8 cellular contexts compared by ENCODE assay signal in the genomic region with DNA sequence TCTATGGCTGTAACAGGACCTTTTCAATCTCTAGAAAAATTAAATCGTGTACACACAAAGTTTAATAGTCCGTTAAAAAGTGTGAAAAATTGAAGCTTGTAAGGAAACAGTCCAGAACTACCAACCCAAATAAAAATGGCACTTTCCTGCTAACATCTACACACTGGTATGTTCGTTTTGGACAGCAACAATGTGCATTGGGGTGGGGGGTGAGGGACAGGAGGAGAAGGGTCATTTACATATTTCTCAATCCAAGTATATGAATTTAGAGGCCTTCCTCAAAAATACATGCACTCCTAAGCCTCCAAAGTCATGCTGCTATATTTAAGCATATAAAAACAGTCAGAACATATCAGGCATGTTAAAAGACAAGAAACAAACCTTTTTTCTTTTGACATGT. TPM values are rescaled to one million over a fixed set of nuclear protein-coding genes. Genes with fewer than 3 reads are reported as not detected.
A peak's percentile ranks its signal among the peaks of the same experiment; 100 is the strongest.
DNase-seq lines count a peak whose midpoint lies in the region; ATAC-seq, FAIRE-seq and TF ChIP-seq lines count a peak whose summit lies in the region.

No MANE protein-coding gene starts in this region.

- ATAC-seq in activated CD8-positive, alpha-beta memory T cell treated with anti-CD3 and anti-CD28 coated beads, Interleukin-2, amount 10 ng/mL, durations not matched to agents 7 days and 5 days: no peak

- H3K4me3 ChIP-seq in kidney (ENCODE audit: low read length in 2 of 2) (peak overlapping the region; percentile 90 to 98), thymus (ENCODE audit: low read length) (peak overlapping the region; percentile 79)

- no peaks in the 10 kb centered on the region for H3K9me3 Mint-ChIP-seq in activated CD8-positive, alpha-beta memory T cell treated with anti-CD3 and anti-CD28 coated beads, Interleukin-2, amount 10 ng/mL, durations not matched to agents 7 days and 5 days (ENCODE audit: low read depth)
- no peaks in the 10 kb centered on the region for H3K9me3 Mint-ChIP-seq in activated naive CD8-positive, alpha-beta T cell treated with anti-CD3 and anti-CD28 coated beads for 36 hours

- H3K9ac ChIP-seq in kidney (ENCODE audit: low read length in 2 of 2): peak overlapping the region; percentile 98 to 99

- no peaks in the 10 kb centered on the region for H3K27me3 ChIP-seq in thymus (ENCODE audit: control insufficient read depth, insufficient read depth)

- H3K36me3 ChIP-seq in kidney (ENCODE audit: control insufficient read depth in 1 of 2, insufficient read depth in 2 of 2, low read length in 2 of 2) (peaks cover 7 to 10% of the 10 kb centered on the region in 2 donors), thymus (ENCODE audit: control insufficient read depth, insufficient read depth) (peaks cover 9% of the 10 kb centered on the region)

- H3K4me1 ChIP-seq in kidney (ENCODE audit: control insufficient read depth in 1 of 2, insufficient read depth in 1 of 2, low read depth in 1 of 2, low read length in 2 of 2) (peaks cover 3 to 5% of the 10 kb centered on the region in 2 donors), thymus (ENCODE audit: control insufficient read depth, insufficient read depth, low read length) (peaks cover 2% of the 10 kb centered on the region)

- 1% methylated on average over 3 of the region's 3 CpGs for WGBS in thymus

- CTCF ChIA-PET in activated CD8-positive, alpha-beta memory T cell treated with anti-CD3 and anti-CD28 coated beads, Interleukin-2, amount 10 ng/mL, durations not matched to agents 7 days and 5 days (lab: Charles Lee): interaction anchor here (1.1 to 5.1 kb wide), 4 partner anchors 10 to 398 kb away, joined by 3 to 66 read pairs (median 8); no protein-coding TSS in a partner anchor

- H3K4me1 Mint-ChIP-seq in activated CD8-positive, alpha-beta memory T cell treated with anti-CD3 and anti-CD28 coated beads, Interleukin-2, amount 10 ng/mL, durations not matched to agents 7 days and 5 days: peaks cover 25% of the 10 kb centered on the region
- peaks cover 25% of the 10 kb centered on the region for H3K4me1 Mint-ChIP-seq in activated naive CD8-positive, alpha-beta T cell treated with anti-CD3 and anti-CD28 coated beads for 36 hours

- no peaks in the 10 kb centered on the region for H3K9me3 ChIP-seq in kidney (ENCODE audit: control insufficient read depth in 1 of 2, low read length in 2 of 2)
- no peaks in the 10 kb centered on the region for H3K9me3 ChIP-seq in thymus (ENCODE audit: control insufficient read depth)

- H3K27ac ChIP-seq in kidney (ENCODE audit: low read depth in 2 of 2, low read length in 2 of 2) (peak overlapping the region; percentile 16 to 65), thymus (ENCODE audit: low read depth) (no peak overlapping the region)

- H3K36me3 Mint-ChIP-seq in activated CD8-positive, alpha-beta memory T cell treated with anti-CD3 and anti-CD28 coated beads, Interleukin-2, amount 10 ng/mL, durations not matched to agents 7 days and 5 days: peaks cover 48% of the 10 kb centered on the region
- peaks cover 60% of the 10 kb centered on the region for H3K36me3 Mint-ChIP-seq in activated naive CD8-positive, alpha-beta T cell treated with anti-CD3 and anti-CD28 coated beads for 36 hours

- H3K27me3 Mint-ChIP-seq in activated CD8-positive, alpha-beta memory T cell treated with anti-CD3 and anti-CD28 coated beads, Interleukin-2, amount 10 ng/mL, durations not matched to agents 7 days and 5 days: no peaks in the 10 kb centered on the region
- no peaks in the 10 kb centered on the region for H3K27me3 Mint-ChIP-seq in activated naive CD8-positive, alpha-beta T cell treated with anti-CD3 and anti-CD28 coated beads for 36 hours

- H3K27ac Mint-ChIP-seq in activated CD8-positive, alpha-beta memory T cell treated with anti-CD3 and anti-CD28 coated beads, Interleukin-2, amount 10 ng/mL, durations not matched to agents 7 days and 5 days: peak overlapping the region; percentile 100
- H3K27ac Mint-ChIP-seq in activated naive CD8-positive, alpha-beta T cell treated with anti-CD3 and anti-CD28 coated beads for 36 hours: peak overlapping the region; percentile 100

- FAIRE-seq in kidney (lab: Jason Lieb, UNC): no peak
- no peak for FAIRE-seq in GM19239 (lab: Jason Lieb, UNC)
- FAIRE-seq in RCC 7860 (lab: Jason Lieb, UNC): no peak

- peak overlapping the region; percentile 92 for H3K4me3 Mint-ChIP-seq in activated CD8-positive, alpha-beta memory T cell treated with anti-CD3 and anti-CD28 coated beads, Interleukin-2, amount 10 ng/mL, durations not matched to agents 7 days and 5 days
- H3K4me3 Mint-ChIP-seq in activated naive CD8-positive, alpha-beta T cell treated with anti-CD3 and anti-CD28 coated beads for 36 hours: peak overlapping the region; percentile 99

- intact Hi-C loops in kidney (cut with DNase I): no loop called here

- TF ChIP-seq CTCF in kidney (IDR thresholded peaks at IDR 0.05; ENCODE audit: borderline replicate concordance, extremely low read depth, insufficient read depth): no peak

- peak; percentile 37 for DNase-seq in activated CD8-positive, alpha-beta memory T cell treated with anti-CD3 and anti-CD28 coated beads, Interleukin-2, amount 10 ng/mL, durations not matched to agents 7 days and 5 days
- no peak for DNase-seq in activated CD8-positive, alpha-beta memory T cell treated with anti-CD3 and anti-CD28 coated beads, Interleukin-2, amount 50 U/mL, for 48 hours
- DNase-seq in activated naive CD8-positive, alpha-beta T cell treated with anti-CD3 and anti-CD28 coated beads for 36 hours: no peak
- DNase-seq in kidney (no peak), midbrain (lab: John Stamatoyannopoulos, UW) (no peak), GM19239 (ENCODE audit: insufficient read length, low spot score) (no peak), RCC 7860 (ENCODE audit: low spot score) (no peak)

RNA-seq across cellular contexts. Expression of gene PPP1R15B, which starts 2.5 kb away (rescaled TPM):
- total RNA-seq in activated CD8-positive, alpha-beta memory T cell treated with anti-CD3 and anti-CD28 coated beads, Interleukin-2, amount 10 ng/mL, durations not matched to agents 7 days and 5 days: 10 to 100 TPM; 75.5 to 81.7 TPM
- total RNA-seq in activated naive CD8-positive, alpha-beta T cell treated with anti-CD3 and anti-CD28 coated beads for 36 hours: 10 to 100 TPM; 78.6 to 79.9 TPM
- 41.6 TPM for total RNA-seq in kidney
- polyA plus RNA-seq in kidney (ENCODE audit: insufficient read depth, low read depth, low replicate concordance) (12.3 TPM), thymus (26.2 TPM)

RNA-seq across cellular contexts. Expression of gene PLEKHA6, which starts 49.4 kb away (rescaled TPM):
- total RNA-seq in activated CD8-positive, alpha-beta memory T cell treated with anti-CD3 and anti-CD28 coated beads, Interleukin-2, amount 10 ng/mL, durations not matched to agents 7 days and 5 days: under 1 TPM; 0.02 to 0.29 TPM
- total RNA-seq in activated naive CD8-positive, alpha-beta T cell treated with anti-CD3 and anti-CD28 coated beads for 36 hours: 1 to 10 TPM in 1 of 2 experiments, under 1 TPM in 1; 0.74 to 1.5 TPM
- total RNA-seq in kidney: 65.1 TPM
- polyA plus RNA-seq in kidney (ENCODE audit: insufficient read depth, low read depth, low replicate concordance) (17.5 TPM), thymus (1.4 TPM)

Comparison
In these comparisons a context has a peak if more than half of its experiments do, and no peak if none do; other contexts are left out.
1. RNA of gene PLEKHA6, which starts 49.4 kb away (total RNA-seq): 65.1 TPM in kidney (single experiment); 0.74 to 1.5 TPM in activated naive CD8-positive, alpha-beta T cell treated with anti-CD3 and anti-CD28 coated beads for 36 hours and 0.02 to 0.29 TPM in activated CD8-positive, alpha-beta memory T cell treated with anti-CD3 and anti-CD28 coated beads, Interleukin-2, amount 10 ng/mL, durations not matched to agents 7 days and 5 days; every median in the first group is over 10 times any median in the second.